In genomic region chr1:179955731-179956130, GRCh38 we compare ENCODE assay signal across 9 cellular contexts. TPM values are rescaled to one million over a fixed set of nuclear protein-coding genes. Genes with fewer than 3 reads are reported as not detected.
DNase-seq lines count a peak whose midpoint lies in the region; ATAC-seq and TF ChIP-seq lines count a peak whose summit lies in the region.
"Had no signal": no experiment of that assay in that cellular context is flagged by ENCODE, and none has a peak within 500 bp of the region (broad histone marks: within the 10 kb centered on the region; RNA-seq: fewer than 3 reads in every experiment).

No MANE protein-coding gene starts in this region.

- H3K9ac ChIP-seq in neuronal stem cell (ENCODE audit: low read depth, low read length, poor library complexity): no peak overlapping the region

- H3K27me3 ChIP-seq in left lung: no peaks in the 10 kb centered on the region
- no peaks in the 10 kb centered on the region for H3K27me3 ChIP-seq in upper lobe of right lung
- H3K27me3 ChIP-seq in neuronal stem cell (ENCODE audit: control insufficient read depth in 3 of 3, insufficient read depth in 3 of 3, low read depth in 1 of 3, low read length in 3 of 3): no peaks in the 10 kb centered on the region

- no peaks in the 10 kb centered on the region for H3K9me3 ChIP-seq in left lung
- H3K9me3 ChIP-seq in upper lobe of right lung: no peaks in the 10 kb centered on the region
- no peaks in the 10 kb centered on the region for H3K9me3 ChIP-seq in neuronal stem cell (replicated peaks in 1 of 2; ENCODE audit: control insufficient read depth in 2 of 2, insufficient read depth in 1 of 2, low read depth in 1 of 2, low read length in 2 of 2)
- no peaks in the 10 kb centered on the region for H3K9me3 ChIP-seq in mucosa of descending colon

- no peaks in the 10 kb centered on the region for H3K36me3 Mint-ChIP-seq in activated naive CD4-positive, alpha-beta T cell treated with anti-CD3 and anti-CD28 coated beads, Interleukin-2, amount 50 U/mL, for 24 hours
- no peaks in the 10 kb centered on the region for H3K36me3 Mint-ChIP-seq in activated T-helper 17 cell treated with anti-CD3 and anti-CD28 coated beads, Interleukin-2, amount 50 U/mL, for 72 hours (ENCODE audit: low read depth)

- H3K4me3 ChIP-seq in left lung: peak overlapping the region; percentile 99
- peak overlapping the region; percentile 95 for H3K4me3 ChIP-seq in upper lobe of right lung
- H3K4me3 ChIP-seq in neuronal stem cell (ENCODE audit: low read length in 2 of 2): peak overlapping the region in 1 of 2 donors; percentile 54
- H3K4me3 ChIP-seq in mucosa of descending colon: no peak overlapping the region

- no peak overlapping the region for H3K14ac ChIP-seq in neuronal stem cell (ENCODE audit: low read length)

- H2AK5ac ChIP-seq in neuronal stem cell (ENCODE audit: low read depth, low read length): no peak overlapping the region

- H3K23ac ChIP-seq in neuronal stem cell (ENCODE audit: low read depth, low read length, poor library complexity): no peak overlapping the region

- H3K27ac ChIP-seq in left lung: peak overlapping the region; percentile 98
- peak overlapping the region; percentile 96 for H3K27ac ChIP-seq in upper lobe of right lung
- H3K27ac ChIP-seq in neuronal stem cell (replicated peaks; ENCODE audit: low read length): no peak overlapping the region

- peaks cover 66% of the 10 kb centered on the region for H3K4me1 Mint-ChIP-seq in activated naive CD4-positive, alpha-beta T cell treated with anti-CD3 and anti-CD28 coated beads, Interleukin-2, amount 50 U/mL, for 24 hours
- H3K4me1 Mint-ChIP-seq in activated T-helper 17 cell treated with anti-CD3 and anti-CD28 coated beads, Interleukin-2, amount 50 U/mL, for 72 hours: peaks cover 24% of the 10 kb centered on the region

- peaks cover 25 to 53% of the 10 kb centered on the region in 2 donors for H3K4me1 ChIP-seq in left lung
- H3K4me1 ChIP-seq in upper lobe of right lung: peaks cover 32% of the 10 kb centered on the region
- H3K4me1 ChIP-seq in neuronal stem cell (ENCODE audit: control insufficient read depth in 2 of 2, insufficient read depth in 1 of 2, low read depth in 1 of 2, low read length in 2 of 2): peaks cover 1 to 2% of the 10 kb centered on the region in 2 donors
- H3K4me1 ChIP-seq in mucosa of descending colon (ENCODE audit: low read depth): peaks cover 23% of the 10 kb centered on the region

- no peak overlapping the region for H2BK120ac ChIP-seq in neuronal stem cell (ENCODE audit: low read depth, low read length)

- H3K36me3 ChIP-seq in left lung (no peaks in the 10 kb centered on the region), upper lobe of right lung (no peaks in the 10 kb centered on the region), neuronal stem cell (replicated peaks in 1 of 2; ENCODE audit: control insufficient read depth in 2 of 2, insufficient read depth in 2 of 2, low read length in 2 of 2) (peaks cover 0 to 1% of the 10 kb centered on the region in 2 donors), mucosa of descending colon (ENCODE audit: low read depth) (no peaks in the 10 kb centered on the region)

- H3K9me3 Mint-ChIP-seq in activated naive CD4-positive, alpha-beta T cell treated with anti-CD3 and anti-CD28 coated beads, Interleukin-2, amount 50 U/mL, for 24 hours: no peaks in the 10 kb centered on the region
- no peaks in the 10 kb centered on the region for H3K9me3 Mint-ChIP-seq in activated T-helper 17 cell treated with anti-CD3 and anti-CD28 coated beads, Interleukin-2, amount 50 U/mL, for 72 hours

- H2AFZ ChIP-seq in neuronal stem cell (ENCODE audit: low read length): no peak overlapping the region

- peak overlapping the region; percentile 76 for H3K27ac Mint-ChIP-seq in activated naive CD4-positive, alpha-beta T cell treated with anti-CD3 and anti-CD28 coated beads, Interleukin-2, amount 50 U/mL, for 24 hours
- peak overlapping the region; percentile 89 for H3K27ac Mint-ChIP-seq in activated T-helper 17 cell treated with anti-CD3 and anti-CD28 coated beads, Interleukin-2, amount 50 U/mL, for 72 hours

- H3K27me3 Mint-ChIP-seq in activated naive CD4-positive, alpha-beta T cell treated with anti-CD3 and anti-CD28 coated beads, Interleukin-2, amount 50 U/mL, for 24 hours: no peaks in the 10 kb centered on the region
- H3K27me3 Mint-ChIP-seq in activated T-helper 17 cell treated with anti-CD3 and anti-CD28 coated beads, Interleukin-2, amount 50 U/mL, for 72 hours: no peaks in the 10 kb centered on the region

- ATAC-seq in activated T-helper 17 cell treated with anti-CD3 and anti-CD28 coated beads, Interleukin-2, amount 50 U/mL, for 72 hours (replicated peaks): no peak
- ATAC-seq in left lung (no peak), upper lobe of right lung (no peak), mucosa of descending colon (no peak)

- no peak overlapping the region for H4K8ac ChIP-seq in neuronal stem cell (ENCODE audit: low read depth, low read length)

- intact Hi-C loops in left lung (cut with DNase I): no loop called here
- intact Hi-C loops in upper lobe of right lung (cut with DNase I): no loop called here
- intact Hi-C loops in mucosa of descending colon (cut with DNase I, micrococcal nuclease): no loop called here

- no CpG with 5 or more reads among the region's 3 CpGs for WGBS in neuronal stem cell (ENCODE audit: extremely low coverage in 2 of 2, insufficient read length in 2 of 2, insufficient replicate concordance in 1 of 2), 2 donors

- no peak overlapping the region for H3K18ac ChIP-seq in neuronal stem cell (ENCODE audit: low read length)

- H3K4me2 ChIP-seq in neuronal stem cell (ENCODE audit: insufficient read depth, low read length, poor library complexity, severe bottlenecking): no peak overlapping the region

- no peak overlapping the region for H2BK12ac ChIP-seq in neuronal stem cell (ENCODE audit: low read length)

- H2BK15ac ChIP-seq in neuronal stem cell (ENCODE audit: low read length): no peak overlapping the region

- H2BK5ac ChIP-seq in neuronal stem cell (ENCODE audit: low read length): no peak overlapping the region

- DNase-seq in activated naive CD4-positive, alpha-beta T cell (lab: John Stamatoyannopoulos, UW): no peak
- DNase-seq in left lung: no peak
- DNase-seq in upper lobe of right lung: no peak
- DNase-seq in activated CD8-positive, alpha-beta memory T cell treated with anti-CD3 and anti-CD28 coated beads, Interleukin-2, amount 50 U/mL, for 4 hours: no peak
- no peak for DNase-seq in neuronal stem cell (ENCODE audit: low spot score)
- DNase-seq in mucosa of descending colon: no peak
- DNase-seq: activated CD4-positive, alpha-beta T cell treated with anti-CD3 and anti-CD28 coated beads for 48 hours had no signal

- H3K79me1 ChIP-seq in neuronal stem cell (ENCODE audit: low read depth, low read length): peaks cover 4% of the 10 kb centered on the region

- H3K4ac ChIP-seq in neuronal stem cell (ENCODE audit: low read length): no peak overlapping the region

- TF ChIP-seq CTCF in left lung (IDR thresholded peaks at IDR 0.05): no peak
- TF ChIP-seq CTCF in upper lobe of right lung (IDR thresholded peaks at IDR 0.05): no peak
- no peak for TF ChIP-seq CTCF in mucosa of descending colon (IDR thresholded peaks at IDR 0.05)

- no peak overlapping the region for H4K91ac ChIP-seq in neuronal stem cell (ENCODE audit: low read depth, low read length, poor library complexity)

- H3K4me3 Mint-ChIP-seq in activated naive CD4-positive, alpha-beta T cell treated with anti-CD3 and anti-CD28 coated beads, Interleukin-2, amount 50 U/mL, for 24 hours: peak overlapping the region; percentile 91
- peak overlapping the region; percentile 88 for H3K4me3 Mint-ChIP-seq in activated T-helper 17 cell treated with anti-CD3 and anti-CD28 coated beads, Interleukin-2, amount 50 U/mL, for 72 hours

RNA-seq across cellular contexts. Expression of gene CEP350, which starts 1.1 kb away (rescaled TPM):
- total RNA-seq in activated T-helper 17 cell treated with anti-CD3 and anti-CD28 coated beads, Interleukin-2, amount 50 U/mL, for 72 hours: 10 to 100 TPM; 52.6 to 61.6 TPM
- total RNA-seq in left lung (10 to 100 TPM; 37.9 to 53.5 TPM), upper lobe of right lung (51.2 TPM), mucosa of descending colon (10 to 100 TPM; 41.9 to 63.7 (median 53.9) TPM)
- polyA plus RNA-seq in neuronal stem cell (2013, experiment 1 of 2): 11.1 TPM
- 10.3 TPM for polyA plus RNA-seq in neuronal stem cell (2013, experiment 2 of 2)
